Comparison of ENCODE assay signal across 11 cellular contexts in genomic region chr1:40394456-40395172, GRCh38. TPM values are rescaled to one million over a fixed set of nuclear protein-coding genes. Genes with fewer than 3 reads are reported as not detected.
DNase-seq lines count a peak whose midpoint lies in the region; ATAC-seq and TF ChIP-seq lines count a peak whose summit lies in the region.
"Had no signal": no experiment of that assay in that cellular context is flagged by ENCODE, and none has a peak within 500 bp of the region (broad histone marks: within the 10 kb centered on the region; RNA-seq: fewer than 3 reads in every experiment).

No MANE protein-coding gene starts in this region.

- peak overlapping the region; percentile 90 for H3K27ac Mint-ChIP-seq in activated CD4-positive, alpha-beta memory T cell treated with anti-CD3 and anti-CD28 coated beads, Interleukin-2, amount 10 ng/mL, durations not matched to agents 7 days and 5 days

- H3K9me3 Mint-ChIP-seq in activated T-cell treated with anti-CD3 and anti-CD28 coated beads, Interleukin-2, amount 50 U/mL, for 4 hours: no peaks in the 10 kb centered on the region
- no peaks in the 10 kb centered on the region for H3K9me3 Mint-ChIP-seq in activated CD4-positive, alpha-beta memory T cell treated with anti-CD3 and anti-CD28 coated beads, Interleukin-2, amount 10 ng/mL, durations not matched to agents 7 days and 5 days

- 65% methylated on average over 4 of the region's 4 CpGs for WGBS in right cardiac atrium

- peak; percentile 36 for DNase-seq in activated T-cell treated with anti-CD3 and anti-CD28 coated beads, Interleukin-2, amount 50 U/mL, for 4 hours
- DNase-seq in activated T-cell treated with anti-CD3 and anti-CD28 coated beads, Interleukin-2, amount 50 U/mL, for 1 hour: no peak
- DNase-seq in activated CD4-positive, alpha-beta memory T cell treated with anti-CD3 and anti-CD28 coated beads, Interleukin-2, amount 10 ng/mL, durations not matched to agents 7 days and 5 days: peak; percentile 46
- peak; percentile 65 for DNase-seq in fibroblast of the aortic adventitia (ENCODE audit: low read depth)
- no peak for DNase-seq in tibial artery
- no peak for DNase-seq in NAMALWA (ENCODE audit: low spot score)
- no peak for DNase-seq in right cardiac atrium
- DNase-seq: cerebellar nuclear complex had no signal

- H3K4me3 Mint-ChIP-seq in activated T-cell treated with anti-CD3 and anti-CD28 coated beads, Interleukin-2, amount 50 U/mL, for 4 hours: peak overlapping the region; percentile 65
- H3K4me3 Mint-ChIP-seq in activated CD4-positive, alpha-beta memory T cell treated with anti-CD3 and anti-CD28 coated beads, Interleukin-2, amount 10 ng/mL, durations not matched to agents 7 days and 5 days: no peak overlapping the region

- H3K4me1 ChIP-seq in tibial artery: peaks cover 0 to 88% (median 28%) of the 10 kb centered on the region in 4 donors
- H3K4me1 ChIP-seq in right cardiac atrium (ENCODE audit: control insufficient read depth, insufficient read depth, low read length): peaks cover 3% of the 10 kb centered on the region

- H3K27me3 Mint-ChIP-seq in activated T-cell treated with anti-CD3 and anti-CD28 coated beads, Interleukin-2, amount 50 U/mL, for 4 hours (ENCODE audit: low read depth): no peaks in the 10 kb centered on the region
- H3K27me3 Mint-ChIP-seq in activated CD4-positive, alpha-beta memory T cell treated with anti-CD3 and anti-CD28 coated beads, Interleukin-2, amount 10 ng/mL, durations not matched to agents 7 days and 5 days: no peaks in the 10 kb centered on the region

- peaks cover 89% of the 10 kb centered on the region for H3K4me1 Mint-ChIP-seq in activated T-cell treated with anti-CD3 and anti-CD28 coated beads, Interleukin-2, amount 50 U/mL, for 4 hours (ENCODE audit: low read depth)
- peaks cover 91% of the 10 kb centered on the region for H3K4me1 Mint-ChIP-seq in activated CD4-positive, alpha-beta memory T cell treated with anti-CD3 and anti-CD28 coated beads, Interleukin-2, amount 10 ng/mL, durations not matched to agents 7 days and 5 days

- H3K9me3 ChIP-seq in tibial artery (no peaks in the 10 kb centered on the region), right cardiac atrium (ENCODE audit: control insufficient read depth, low read length) (no peaks in the 10 kb centered on the region)
- H3K9me3 ChIP-seq: BLaER1 had no signal

- H3K27me3 ChIP-seq in tibial artery: no peaks in the 10 kb centered on the region
- H3K27me3 ChIP-seq in right cardiac atrium (ENCODE audit: control insufficient read depth, insufficient read depth): no peaks in the 10 kb centered on the region
- H3K27me3 ChIP-seq: BLaER1 had no signal

- peaks cover 23% of the 10 kb centered on the region for H3K36me3 Mint-ChIP-seq in activated T-cell treated with anti-CD3 and anti-CD28 coated beads, Interleukin-2, amount 50 U/mL, for 4 hours (ENCODE audit: insufficient read depth)
- H3K36me3 Mint-ChIP-seq in activated CD4-positive, alpha-beta memory T cell treated with anti-CD3 and anti-CD28 coated beads, Interleukin-2, amount 10 ng/mL, durations not matched to agents 7 days and 5 days (ENCODE audit: low read depth): peaks cover 63% of the 10 kb centered on the region

- H3K4me3 ChIP-seq in fibroblast of the aortic adventitia (ENCODE audit: low read depth, low read length): no peak overlapping the region
- no peak overlapping the region for H3K4me3 ChIP-seq in tibial artery
- H3K4me3 ChIP-seq in right cardiac atrium (ENCODE audit: low read length): no peak overlapping the region
- H3K4me3 ChIP-seq: BLaER1 had no signal

- TF ChIP-seq CTCF in fibroblast of the aortic adventitia (IDR thresholded peaks at IDR 0.05; ENCODE audit: insufficient read depth, low read length): no peak
- no peak for TF ChIP-seq CTCF in tibial artery (IDR thresholded peaks at IDR 0.05)

- H3K36me3 ChIP-seq in tibial artery: no peaks in the 10 kb centered on the region

- POLR2A ChIA-PET in activated CD4-positive, alpha-beta memory T cell treated with anti-CD3 and anti-CD28 coated beads, Interleukin-2, amount 10 ng/mL, durations not matched to agents 7 days and 5 days (lab: Charles Lee): interaction anchor here (1.0 to 28.4 kb wide), 3 partner anchors 10 to 355 kb away, joined by 3 to 997 read pairs (median 7); partner anchors contain the start of genes CAP1 and SMAP2

- H3K27ac ChIP-seq in tibial artery (peak overlapping the region; percentile 57 to 67), right cardiac atrium (ENCODE audit: low read length) (no peak overlapping the region)
- H3K27ac ChIP-seq: BLaER1 had no signal

- intact Hi-C loops in tibial artery (cut with DNase I; ENCODE audit: low total_unique reads): no loop called here
- intact Hi-C loops in right cardiac atrium (cut with DNase I): no loop called here

- CTCF ChIA-PET in activated CD4-positive, alpha-beta memory T cell treated with anti-CD3 and anti-CD28 coated beads, Interleukin-2, amount 10 ng/mL, durations not matched to agents 7 days and 5 days (lab: Charles Lee): interaction anchor here (3.8 kb wide), 1 partner anchor 10 kb away, joined by 17 read pairs; no protein-coding TSS in a partner anchor

- ATAC-seq in activated T-cell treated with anti-CD3 and anti-CD28 coated beads, Interleukin-2, amount 50 U/mL, for 4 hours: peak; percentile 91 to 95
- ATAC-seq in GM21515 (IDR thresholded peaks at IDR 0.05; ENCODE audit: unreplicated experiment): no peak
- ATAC-seq in right cardiac atrium: no peak
- ATAC-seq: Right ventricle myocardium inferior had no signal

RNA-seq across cellular contexts. Expression of gene SMAP2, which starts 21.1 kb away (rescaled TPM):
- 100 to 1,000 TPM; 128 to 153 (median 142) TPM for total RNA-seq in activated T-cell treated with anti-CD3 and anti-CD28 coated beads, Interleukin-2, amount 50 U/mL, for 4 hours
- total RNA-seq in activated CD4-positive, alpha-beta memory T cell treated with anti-CD3 and anti-CD28 coated beads, Interleukin-2, amount 10 ng/mL, durations not matched to agents 7 days and 5 days: 100 to 1,000 TPM; 172 to 173 TPM
- total RNA-seq in fibroblast of the aortic adventitia (ENCODE audit: low replicate concordance) (5.4 and 27.4 TPM in 2 replicates), right cardiac atrium (10 to 100 TPM; 10.9 to 23.1 (median 17.7) TPM)
- 11.2 TPM for polyA plus RNA-seq in right cardiac atrium

RNA-seq across cellular contexts. Expression of gene ZFP69B, which starts 55.7 kb away (rescaled TPM):
- total RNA-seq in activated T-cell treated with anti-CD3 and anti-CD28 coated beads, Interleukin-2, amount 50 U/mL, for 4 hours: 10 to 100 TPM in 1 of 3 donors, 1 to 10 TPM in 2; 8.0 to 10.1 (median 9.6) TPM
- total RNA-seq in activated CD4-positive, alpha-beta memory T cell treated with anti-CD3 and anti-CD28 coated beads, Interleukin-2, amount 10 ng/mL, durations not matched to agents 7 days and 5 days: 1 to 10 TPM; 5.4 to 5.9 TPM
- total RNA-seq in fibroblast of the aortic adventitia (ENCODE audit: low replicate concordance) (6.1 and 8.5 TPM in 2 replicates), right cardiac atrium (1 to 10 TPM in 3 of 4 donors, under 1 TPM in 1; 0.63 to 1.2 (median 1.1) TPM)
- 0.29 TPM for polyA plus RNA-seq in right cardiac atrium

Comparison
In these comparisons a context has a peak if more than half of its experiments do, and no peak if none do; other contexts are left out.
1. DNase-seq: peak in activated T-cell treated with anti-CD3 and anti-CD28 coated beads, Interleukin-2, amount 50 U/mL, for 4 hours (single experiment), activated CD4-positive, alpha-beta memory T cell treated with anti-CD3 and anti-CD28 coated beads, Interleukin-2, amount 10 ng/mL, durations not matched to agents 7 days and 5 days (single experiment) and fibroblast of the aortic adventitia (single experiment); none in activated T-cell treated with anti-CD3 and anti-CD28 coated beads, Interleukin-2, amount 50 U/mL, for 1 hour (single experiment), tibial artery (0 of 2), NAMALWA (single experiment) and right cardiac atrium (0 of 3).
2. ATAC-seq: peak in activated T-cell treated with anti-CD3 and anti-CD28 coated beads, Interleukin-2, amount 50 U/mL, for 4 hours (2 of 2); none in GM21515 (single experiment) and right cardiac atrium (0 of 2).